ENCODE assay signal across 22 cellular contexts in genomic region chr6:145811741-145812140, GRCh38. TPM values are rescaled to one million over a fixed set of nuclear protein-coding genes. Genes with fewer than 3 reads are reported as not detected.
DNase-seq lines count a peak whose midpoint lies in the region; ATAC-seq, FAIRE-seq and TF ChIP-seq lines count a peak whose summit lies in the region.
"Had no signal": no experiment of that assay in that cellular context is flagged by ENCODE, and none has a peak within 500 bp of the region (broad histone marks: within the 10 kb centered on the region; RNA-seq: fewer than 3 reads in every experiment).

No MANE protein-coding gene starts in this region.

- POLR2A ChIA-PET in MCF 10A (lab: Yijun Ruan, JAX) (interaction anchor here (0.5 to 3.1 kb wide), 8 partner anchors 10 to 1561 kb away, joined by 3 to 79 read pairs (median 4); partner anchors contain the start of gene EPM2A), K562 (lab: Yijun Ruan, JAX) (interaction anchor here (0.9 to 2.7 kb wide), 5 partner anchors 10 to 78 kb away, joined by 3 to 22 read pairs (median 5); partner anchors contain the start of gene EPM2A)

- no peaks in the 10 kb centered on the region for H3K27me3 ChIP-seq in breast epithelium
- no peaks in the 10 kb centered on the region for H3K27me3 ChIP-seq in K562 (ENCODE audit: control insufficient read depth in 2 of 2, insufficient read depth in 2 of 2, low read length in 2 of 2)
- H3K27me3 ChIP-seq in muscle layer of colon (ENCODE audit: control insufficient read depth in 1 of 2, insufficient read depth in 2 of 2, low read length in 2 of 2), result no peaks in the 10 kb centered on the region
- H3K27me3 ChIP-seq in transverse colon, result no peaks in the 10 kb centered on the region
- H3K27me3 ChIP-seq: brain microvascular endothelial cell, ovary had no signal

- peaks cover 16% of the 10 kb centered on the region for H3K36me3 Mint-ChIP-seq in MCF 10A (ENCODE audit: insufficient read depth, unreplicated experiment)
- H3K36me3 Mint-ChIP-seq: mesothelial cell of epicardium had no signal

- H3K36me3 ChIP-seq in breast epithelium (no peaks in the 10 kb centered on the region), K562 (ENCODE audit: control insufficient read depth, insufficient read depth, low read length) (peaks cover 11% of the 10 kb centered on the region), muscle layer of colon (ENCODE audit: insufficient read depth, low read length) (no peaks in the 10 kb centered on the region), transverse colon (no peaks in the 10 kb centered on the region)
- H3K36me3 ChIP-seq: brain microvascular endothelial cell, ovary had no signal

- H3K4me2 ChIP-seq in K562 (ENCODE audit: insufficient read depth, low read length), result peak overlapping the region; percentile 14; the same call in 1 of the 2 replicates

- BruUV-seq in MCF 10A (replicated peaks; lab: Mats Ljungman, UMichigan) (no TSS peak), K562 (replicated peaks; lab: Mats Ljungman, UMichigan) (no TSS peak)

- 10% methylated on average over 1 of the region's 1 CpG for WGBS in K562 (ENCODE audit: insufficient coverage, low coverage, missing lambda C conversion rate)
- 67 to 75% methylated on average over 1 of the region's 1 CpG for WGBS in transverse colon (ENCODE audit: low coverage in 1 of 2), 2 donors

- no peak overlapping the region for H3K9ac ChIP-seq in K562 (ENCODE audit: insufficient read depth in 1 of 2, low read depth in 2 of 2, low read length in 2 of 2)
- H3K9ac ChIP-seq in muscle layer of colon (ENCODE audit: low read length), result no peak overlapping the region

- no peak for TF ChIP-seq RAD21 in K562 (CRISPR knock-in tag; conservative IDR thresholded peaks at IDR 0.05 in 1 of 2, IDR thresholded peaks at IDR 0.05 in 1 of 2)

- CTCF ChIA-PET in MCF 10A (lab: Yijun Ruan, JAX) (interaction anchor here (0.8 to 2.1 kb wide), 3 partner anchors 11 to 90 kb away, joined by 3 to 5 read pairs (median 3); no protein-coding TSS in a partner anchor), K562 (lab: Yijun Ruan, JAX; ENCODE audit: low intra/inter-chr PET ratio) (no interaction called here)

- peaks cover 90% of the 10 kb centered on the region for H3K79me2 ChIP-seq in K562 (ENCODE audit: control insufficient read depth, insufficient read depth, low read length)

- no peaks in the 10 kb centered on the region for H3K9me3 ChIP-seq in breast epithelium
- no peaks in the 10 kb centered on the region for H3K9me3 ChIP-seq in K562 (replicated peaks; ENCODE audit: control insufficient read depth, insufficient read depth, low read depth, low read length)
- H3K9me3 ChIP-seq in muscle layer of colon (ENCODE audit: low read length), result no peaks in the 10 kb centered on the region
- no peaks in the 10 kb centered on the region for H3K9me3 ChIP-seq in transverse colon
- H3K9me3 ChIP-seq: ovary had no signal

- no peaks in the 10 kb centered on the region for H3K27me3 Mint-ChIP-seq in MCF 10A (ENCODE audit: insufficient read depth, unreplicated experiment)

- peaks cover 45% of the 10 kb centered on the region for H3K4me1 Mint-ChIP-seq in MCF 10A (ENCODE audit: insufficient read depth, unreplicated experiment)

- TF ChIP-seq EP300 in K562 (IDR thresholded peaks at IDR 0.05; ENCODE audit: low read length) (0 out of 2 replicates have a peak, but pooled peaks have one; percentile 5), transverse colon (IDR thresholded peaks at IDR 0.05; ENCODE audit: low read depth) (no peak)

- peaks cover 0 to 5% of the 10 kb centered on the region in 2 donors for H3K4me1 ChIP-seq in breast epithelium
- H3K4me1 ChIP-seq in K562 (replicated peaks in 1 of 2; ENCODE audit: control insufficient read depth in 2 of 2, insufficient read depth in 2 of 2, low read length in 2 of 2), result peaks cover 14 to 19% of the 10 kb centered on the region in 2 experiments
- peaks cover 32% of the 10 kb centered on the region for H3K4me1 ChIP-seq in muscle layer of colon (ENCODE audit: insufficient read depth, low read length)
- H3K4me1 ChIP-seq in transverse colon, result peaks cover 0 to 52% (median 19%) of the 10 kb centered on the region in 4 donors

- H3K27ac Mint-ChIP-seq in MCF 10A (ENCODE audit: low read depth, unreplicated experiment), result peak overlapping the region; percentile 80
- H3K27ac Mint-ChIP-seq: activated naive CD4-positive, alpha-beta T cell treated with anti-CD3 and anti-CD28 coated beads for 36 hours; mesothelial cell of epicardium had no signal

- TF ChIP-seq POLR2A in breast epithelium (IDR thresholded peaks at IDR 0.05), result no peak
- TF ChIP-seq POLR2A in K562 (conservative IDR thresholded peaks at IDR 0.05), result no peak
- no peak for TF ChIP-seq POLR2A in transverse colon (IDR thresholded peaks at IDR 0.05)

- H4K20me1 ChIP-seq in K562 (replicated peaks; ENCODE audit: control insufficient read depth, insufficient read depth, low read length), result peaks cover 11% of the 10 kb centered on the region; the same call in 1 of the 2 replicates

- intact Hi-C loops in MCF 10A (cut with micrococcal nuclease), result loop anchor here (5.0 to 10.0 kb wide), 2 partner anchors 86 to 733 kb away; partner anchors contain the start of gene RAB32
- intact Hi-C loops in breast epithelium (cut with DNase I; ENCODE audit: low total_unique reads), result no loop called here
- intact Hi-C loops in K562 (cut with micrococcal nuclease), result loop anchor here (5.0 to 10.0 kb wide), 3 partner anchors 151 to 1267 kb away; partner anchors contain the start of gene SHPRH
- intact Hi-C loops in transverse colon (cut with DNase I; ENCODE audit: low total_unique reads), result loop anchor here (10.0 kb wide), 1 partner anchor 73 kb away; no protein-coding TSS in a partner anchor

- in situ Hi-C loops in K562 (cut with MboI) (loop anchor here (5.0 kb wide), 1 partner anchor 74 kb away; the partner anchor contains the start of gene EPM2A), transverse colon (cut with MboI; ENCODE audit: low pct_ligation_motif_present in 1 of 4, low pct_unique_long_range_greater_than_20kb in 1 of 4, low sequenced_read_pairs in 3 of 4) (loop anchor here in 2 of 4 donors (10.0 to 25.0 kb wide), 2 partner anchors 77 to 151 kb away; partner anchors contain the start of genes EPM2A (in 2 of the 2) and SHPRH (in 1 of the 2))

- ATAC-seq in K562, result no peak

- TF ChIP-seq CTCF in MCF 10A (IDR thresholded peaks at IDR 0.05; ENCODE audit: unreplicated experiment) (no peak), breast epithelium (IDR thresholded peaks at IDR 0.05) (no peak), K562 (IDR thresholded peaks at IDR 0.05 in 2 of 3, conservative IDR thresholded peaks at IDR 0.05 in 1 of 3; ENCODE audit: insufficient read depth in 2 of 3, low read depth in 1 of 3, low read length in 3 of 3) (no peak), transverse colon (IDR thresholded peaks at IDR 0.05) (no peak)

- H3K4me3 Mint-ChIP-seq in MCF 10A (ENCODE audit: unreplicated experiment), result peak overlapping the region; percentile 30
- H3K4me3 Mint-ChIP-seq: activated naive CD4-positive, alpha-beta T cell treated with anti-CD3 and anti-CD28 coated beads for 36 hours; mesothelial cell of epicardium had no signal

- H3K9me3 Mint-ChIP-seq in MCF 10A (ENCODE audit: unreplicated experiment), result no peaks in the 10 kb centered on the region
- H3K9me3 Mint-ChIP-seq: activated naive CD4-positive, alpha-beta T cell treated with anti-CD3 and anti-CD28 coated beads for 36 hours had no signal

- H3K4me3 ChIP-seq in breast epithelium, result no peak overlapping the region
- H3K4me3 ChIP-seq in K562, result peak overlapping the region; percentile 66; the same call in 1 of the 2 replicates
- H3K4me3 ChIP-seq in muscle layer of colon (ENCODE audit: low read depth in 1 of 2, low read length in 2 of 2), result peak overlapping the region; percentile 23 to 25
- H3K4me3 ChIP-seq in transverse colon, result no peak overlapping the region
- H3K4me3 ChIP-seq: ovary had no signal

- no peak for DNase-seq in MCF 10A (ENCODE audit: unreplicated experiment)
- no peak for DNase-seq in breast epithelium (ENCODE audit: low spot score in 2 of 2)
- DNase-seq in K562 (ENCODE audit: extremely low read depth in 1 of 4, low spot score in 3 of 4), result no peak
- DNase-seq in transverse colon, result no peak
- DNase-seq in RKO (ENCODE audit: low spot score), result no peak
- no peak for DNase-seq in pons (ENCODE audit: low spot score)
- DNase-seq in glomerular visceral epithelial cell (ENCODE audit: extremely low spot score), result no peak
- DNase-seq: activated CD8-positive, alpha-beta memory T cell treated with anti-CD3 and anti-CD28 coated beads, Interleukin-2, amount 50 U/mL, for 48 hours; activated naive CD4-positive, alpha-beta T cell treated with anti-CD3 and anti-CD28 coated beads for 36 hours; brain microvascular endothelial cell; effector CD4-positive, alpha-beta T cell; foreskin melanocyte; NCI-H1048; NK-92 treated with Interleukin-12 subunit alpha and Interleukin-12 subunit beta, amount 100 ng/mL, for 24 hours; ovary; SHP77; stimulated activated CD4-positive, alpha-beta T cell treated with anti-CD3 and anti-CD28 coated beads, Interleukin-15, amount 100 ng/mL, for 24 hours had no signal

- no peak overlapping the region for H2AFZ ChIP-seq in K562 (ENCODE audit: low read depth, low read length)

- H3K27ac ChIP-seq in breast epithelium (no peak overlapping the region), K562 (ENCODE audit: extremely low read depth, low read depth, low read length) (no peak overlapping the region), muscle layer of colon (ENCODE audit: low read depth, low read length) (peak overlapping the region; percentile 55), transverse colon (peak overlapping the region in 3 of 4 donors; percentile 13 to 97 (median 16))
- H3K27ac ChIP-seq: brain microvascular endothelial cell, ovary had no signal

- peaks cover 3% of the 10 kb centered on the region for H3K9me1 ChIP-seq in K562 (ENCODE audit: control insufficient read depth, insufficient read depth, low read length)

- FAIRE-seq in K562 (lab: Jason Lieb, UNC), result no peak
- FAIRE-seq: A204.1, HTR-8/SVneo, keratinocyte had no signal

RNA-seq across cellular contexts. Expression of gene FBXO30, which starts 2.9 kb away (rescaled TPM):
- 10.6 and 10.9 TPM in 2 replicates for total RNA-seq in MCF 10A (2022)
- 10 to 100 TPM in 1 of 3 donors, 1 to 10 TPM in 2; 8.0 to 11.7 (median 8.2) TPM for total RNA-seq in breast epithelium
- 6.6 and 33.3 TPM in 2 replicates for total RNA-seq in K562 (2011; cell fraction: chromatin; rRNA removed; ENCODE audit: low replicate concordance)
- total RNA-seq in K562 (2011; cell fraction: nucleolus; rRNA removed), result 3.3 and 6.4 TPM in 2 replicates
- total RNA-seq in K562 (2011; cell fraction: nucleoplasm; rRNA removed), result 13.1 and 22.1 TPM in 2 replicates
- 5.5 and 5.9 TPM in 2 replicates for total RNA-seq in K562 (2014; rRNA removed)
- total RNA-seq in K562 (2014; rRNA removed; fragmentation: Illumina TruSeq; extraction: Trizol), result 9.4 and 10.0 TPM in 2 replicates
- 6.7 and 7.1 TPM in 2 replicates for total RNA-seq in K562 (2015; rRNA removed; fragmentation: Illumina TruSeq; extraction: Trizol)
- 11.1 and 11.8 TPM in 2 replicates for total RNA-seq in K562 (2021)
- 9.0 and 12.8 TPM in 2 replicates for polyA plus RNA-seq in K562 (2011; rRNA removed)
- 1.8 and 4.4 TPM in 2 replicates for polyA plus RNA-seq in K562 (2011; cell fraction: cytosol; rRNA removed)
- 4.8 and 6.1 TPM in 2 replicates for polyA plus RNA-seq in K562 (2011; cell fraction: nucleus; rRNA removed)
- polyA plus RNA-seq in K562 (2012), result 6.8 and 7.8 TPM in 2 replicates
- 9.6 and 10.0 TPM in 2 replicates for polyA plus RNA-seq in K562 (2014; fragmentation: Illumina TruSeq; extraction: Trizol)
- 1 to 10 TPM; 3.6 to 3.7 TPM for polyA plus RNA-seq in K562 (2014; fragmentation: Nextera tagmentation; extraction: Ambion mirVana)
- polyA plus RNA-seq in K562 (2014; rRNA removed), result 6.7 and 7.1 TPM in 2 replicates
- 27.3 and 27.8 TPM in 2 replicates for polyA minus RNA-seq in K562 (2011; rRNA and poly(A)+ RNA removed)
- polyA minus RNA-seq in K562 (2011; cell fraction: cytosol; rRNA and poly(A)+ RNA removed), result 5.6 and 7.0 TPM in 2 replicates
- polyA minus RNA-seq in K562 (2011; cell fraction: nucleus; rRNA and poly(A)+ RNA removed), result 13.2 and 24.0 TPM in 2 replicates
- 10 to 100 TPM in 1 of 4 donors, 1 to 10 TPM in 3; 6.0 to 13.0 (median 9.2) TPM for total RNA-seq in transverse colon

Comparison
In these comparisons a context has a peak if more than half of its experiments do, and no peak if none do; other contexts are left out.
1. H3K27ac ChIP-seq: peak in muscle layer of colon (single experiment) and transverse colon (3 of 4); none in breast epithelium (0 of 2) and K562 (single experiment).
2. H3K4me3 ChIP-seq: peak in K562 (single experiment) and muscle layer of colon (2 of 2); none in breast epithelium (0 of 3) and transverse colon (0 of 4).